ENCODE assay signal across 8 cellular contexts in the genomic region with DNA sequence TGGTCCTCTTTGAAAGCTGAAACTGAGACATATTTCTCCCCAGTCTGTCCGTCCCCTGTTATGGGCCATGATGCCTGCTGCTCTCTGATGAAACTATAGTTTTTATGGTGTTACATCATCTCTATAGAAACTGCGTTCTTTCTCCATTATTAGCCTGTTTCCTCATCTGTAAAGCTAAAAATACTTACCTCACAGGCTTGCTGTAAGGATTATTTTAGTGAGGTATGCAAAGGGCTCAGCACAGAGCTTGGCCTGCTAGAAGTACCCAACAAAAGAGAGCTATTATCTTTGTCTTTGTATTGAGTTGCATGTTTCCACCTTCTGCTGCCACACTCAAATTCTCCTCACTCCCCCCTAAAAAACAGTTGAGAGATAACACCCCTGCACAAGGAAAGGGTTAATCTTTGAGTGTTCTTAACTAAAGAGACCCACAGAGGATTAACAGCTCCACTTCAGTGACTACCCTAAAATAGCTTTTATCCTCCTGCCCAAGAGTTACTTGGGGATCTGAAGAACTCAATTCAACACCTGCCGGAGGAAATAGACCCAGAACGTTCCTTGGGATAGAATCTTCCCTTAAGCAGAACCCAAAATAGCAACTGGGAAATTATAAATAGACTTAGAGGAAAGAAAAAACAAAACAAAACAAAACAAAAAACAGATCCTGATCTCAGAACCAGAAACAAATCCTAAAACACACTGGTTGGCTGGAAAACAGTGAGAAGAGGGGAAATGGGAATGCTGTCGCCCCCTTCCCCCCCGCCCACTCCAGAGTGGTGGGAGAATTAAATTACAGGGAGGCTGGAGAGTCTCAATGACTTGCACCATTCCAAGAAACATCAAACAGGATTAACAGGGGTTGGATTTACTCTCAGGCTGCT. TPM values are rescaled to one million over a fixed set of nuclear protein-coding genes. Genes with fewer than 3 reads are reported as not detected.
DNase-seq lines count a peak whose midpoint lies in the region; ATAC-seq and TF ChIP-seq lines count a peak whose summit lies in the region.

No MANE protein-coding gene starts in this region.

- H2AFZ ChIP-seq in parathyroid adenoma = no peak overlapping the region

- H3K4me1 ChIP-seq in Peyer's patch (peaks cover 7 to 73% (median 13%) of the 10 kb centered on the region in 4 donors), parathyroid adenoma (peaks cover 15% of the 10 kb centered on the region)

- H3K4me3 ChIP-seq in GM12865 (ENCODE audit: low read depth, low read length) = peak overlapping the region; percentile 96
- H3K4me3 ChIP-seq in Peyer's patch = peak overlapping the region in 3 of 4 donors; percentile 91 to 95 (median 94)
- peak overlapping the region; percentile 91 for H3K4me3 ChIP-seq in parathyroid adenoma (ENCODE audit: low read depth, low read length)

- DNase-seq in GM12865 (ENCODE audit: low read depth) (peak; percentile 33), Peyer's patch (no peak), erythroblast (lab: John Stamatoyannopoulos, UW) (peak; percentile 44 to 70), DMS114 treated with DMSO at 0.1 percent for 48 hours (lab: John Stamatoyannopoulos, UW; ENCODE audit: unreplicated experiment) (no peak), sciatic nerve (ENCODE audit: low spot score) (no peak), NCI-H226 (no peak), NCI-H1417 (lab: John Stamatoyannopoulos, UW) (no peak)

- TF ChIP-seq POLR2A in Peyer's patch (IDR thresholded peaks at IDR 0.05) = no peak
- TF ChIP-seq POLR2A in erythroblast (IDR thresholded peaks at IDR 0.05; ENCODE audit: low read length) = no peak

- H3K27me3 ChIP-seq in Peyer's patch (no peaks in the 10 kb centered on the region), parathyroid adenoma (ENCODE audit: control insufficient read depth, insufficient read depth, low read length) (no peaks in the 10 kb centered on the region)

- H3K27ac ChIP-seq in Peyer's patch (peak overlapping the region; percentile 86 to 97 (median 92)), parathyroid adenoma (no peak overlapping the region)

- intact Hi-C loops in sciatic nerve (cut with DNase I) = loop anchor here (10.0 kb wide), 2 partner anchors 239 to 279 kb away; no protein-coding TSS in a partner anchor

- ATAC-seq in sciatic nerve = no peak

- H3K4me2 ChIP-seq in parathyroid adenoma (ENCODE audit: low read length) = peak overlapping the region; percentile 97

- H3K9me3 ChIP-seq in Peyer's patch = no peaks in the 10 kb centered on the region
- no peaks in the 10 kb centered on the region for H3K9me3 ChIP-seq in parathyroid adenoma (ENCODE audit: control insufficient read depth, low read length)

- TF ChIP-seq CTCF in GM12865 (IDR thresholded peaks at IDR 0.05; ENCODE audit: insufficient read depth, low read depth, low read length, missing control alignments) (no peak), Peyer's patch (IDR thresholded peaks at IDR 0.05) (no peak), parathyroid adenoma (IDR thresholded peaks at IDR 0.05) (no peak)

- no peak overlapping the region for H3K9ac ChIP-seq in parathyroid adenoma

- peaks cover 0 to 22% (median 0%) of the 10 kb centered on the region in 3 donors for H3K36me3 ChIP-seq in Peyer's patch
- H3K36me3 ChIP-seq in parathyroid adenoma (ENCODE audit: control insufficient read depth, insufficient read depth, low read length) = no peaks in the 10 kb centered on the region

- H3K79me2 ChIP-seq in parathyroid adenoma = peaks cover 42% of the 10 kb centered on the region

RNA-seq across cellular contexts. Expression of gene PLAGL2, which starts 1.8 kb away (rescaled TPM):
- total RNA-seq in Peyer's patch = 10 to 100 TPM in 3 of 4 donors, 1 to 10 TPM in 1; 5.8 to 55.9 (median 25.8) TPM
- total RNA-seq in sciatic nerve = 7.9 TPM

RNA-seq across cellular contexts. Expression of gene POFUT1, which starts 1.9 kb away (rescaled TPM):
- 100 to 1,000 TPM in 1 of 4 donors, 10 to 100 TPM in 3; 42.9 to 118 (median 55.7) TPM for total RNA-seq in Peyer's patch
- 27.8 TPM for total RNA-seq in sciatic nerve

Comparison
In these comparisons a context has a peak if more than half of its experiments do, and no peak if none do; other contexts are left out.
1. DNase-seq: peak in GM12865 (single experiment) and erythroblast (2 of 2); none in Peyer's patch (0 of 3), DMS114 treated with DMSO at 0.1 percent for 48 hours (single experiment), sciatic nerve (single experiment), NCI-H226 (single experiment) and NCI-H1417 (0 of 3).
2. Peak in every context shown above with its lines, with median percentiles within 50 percentile points of each other: H3K4me3 ChIP-seq.